13 cellular contexts compared by ENCODE assay signal in genomic region chr12:41507286-41507685, GRCh38.
DNase-seq lines count a peak whose midpoint lies in the region; ATAC-seq and TF ChIP-seq lines count a peak whose summit lies in the region.
"Had no signal": no experiment of that assay in that cellular context is flagged by ENCODE, and none has a peak within 500 bp of the region (broad histone marks: within the 10 kb centered on the region; RNA-seq: fewer than 3 reads in every experiment).

No MANE protein-coding gene starts in this region.

- H4K20me1 ChIP-seq in Karpas-422 (ENCODE audit: insufficient read depth, low read depth, low read length) = no peaks in the 10 kb centered on the region
- H4K20me1 ChIP-seq: BLaER1 had no signal

- CTCF ChIA-PET in activated naive CD4-positive, alpha-beta T cell treated with anti-CD3 and anti-CD28 coated beads, Interleukin-2, amount 10 ng/mL, durations not matched to agents 7 days and 5 days (lab: Charles Lee) = no interaction called here

- H3K4me1 ChIP-seq in Karpas-422 (ENCODE audit: low read length) = peaks cover 64% of the 10 kb centered on the region
- H3K4me1 ChIP-seq: Caco-2 had no signal

- no peak overlapping the region for H3K27ac ChIP-seq in Karpas-422 (ENCODE audit: low read length)
- H3K27ac ChIP-seq: BLaER1 had no signal

- no peaks in the 10 kb centered on the region for H3K79me2 ChIP-seq in Karpas-422 (ENCODE audit: low read length)

- no peaks in the 10 kb centered on the region for H3K9me3 Mint-ChIP-seq in nephron progenitor cell
- H3K9me3 Mint-ChIP-seq in activated naive CD4-positive, alpha-beta T cell treated with anti-CD3 and anti-CD28 coated beads, Interleukin-2, amount 10 ng/mL, durations not matched to agents 7 days and 5 days = no peaks in the 10 kb centered on the region
- H3K9me3 Mint-ChIP-seq in natural killer cell treated with Interleukin-12 subunit alpha and Interleukin-12 subunit beta and Interleukin-15 and Interleukin-18, amount 100 ng/mL, for 72 hours = no peaks in the 10 kb centered on the region
- H3K9me3 Mint-ChIP-seq: CD8-positive, alpha-beta memory T cell had no signal

- no peaks in the 10 kb centered on the region for H3K36me3 ChIP-seq in Karpas-422 (ENCODE audit: insufficient read depth, low read length)
- H3K36me3 ChIP-seq: BLaER1 had no signal

- no peak overlapping the region for H3K4me3 Mint-ChIP-seq in nephron progenitor cell
- no peak overlapping the region for H3K4me3 Mint-ChIP-seq in activated naive CD4-positive, alpha-beta T cell treated with anti-CD3 and anti-CD28 coated beads, Interleukin-2, amount 10 ng/mL, durations not matched to agents 7 days and 5 days
- no peak overlapping the region for H3K4me3 Mint-ChIP-seq in natural killer cell treated with Interleukin-12 subunit alpha and Interleukin-12 subunit beta and Interleukin-15 and Interleukin-18, amount 100 ng/mL, for 72 hours
- H3K4me3 Mint-ChIP-seq: CD8-positive, alpha-beta memory T cell had no signal

- no peaks in the 10 kb centered on the region for H3K4me1 Mint-ChIP-seq in nephron progenitor cell
- H3K4me1 Mint-ChIP-seq in activated naive CD4-positive, alpha-beta T cell treated with anti-CD3 and anti-CD28 coated beads, Interleukin-2, amount 10 ng/mL, durations not matched to agents 7 days and 5 days = no peaks in the 10 kb centered on the region
- H3K4me1 Mint-ChIP-seq in natural killer cell treated with Interleukin-12 subunit alpha and Interleukin-12 subunit beta and Interleukin-15 and Interleukin-18, amount 100 ng/mL, for 72 hours (ENCODE audit: low read depth in 2 of 2) = no peaks in the 10 kb centered on the region
- H3K4me1 Mint-ChIP-seq: CD8-positive, alpha-beta memory T cell had no signal

- H3K36me3 Mint-ChIP-seq in nephron progenitor cell (ENCODE audit: low read depth) = no peaks in the 10 kb centered on the region
- H3K36me3 Mint-ChIP-seq in activated naive CD4-positive, alpha-beta T cell treated with anti-CD3 and anti-CD28 coated beads, Interleukin-2, amount 10 ng/mL, durations not matched to agents 7 days and 5 days = no peaks in the 10 kb centered on the region
- no peaks in the 10 kb centered on the region for H3K36me3 Mint-ChIP-seq in natural killer cell treated with Interleukin-12 subunit alpha and Interleukin-12 subunit beta and Interleukin-15 and Interleukin-18, amount 100 ng/mL, for 72 hours
- H3K36me3 Mint-ChIP-seq: CD8-positive, alpha-beta memory T cell had no signal

- no peak for ATAC-seq in natural killer cell treated with Interleukin-12 subunit alpha and Interleukin-12 subunit beta and Interleukin-15 and Interleukin-18, amount 100 ng/mL, for 72 hours

- no peaks in the 10 kb centered on the region for H3K9me3 ChIP-seq in Karpas-422 (ENCODE audit: low read length)
- H3K9me3 ChIP-seq: BLaER1, Caco-2 had no signal

- H3K9ac ChIP-seq in Karpas-422 (ENCODE audit: low read length) = no peak overlapping the region
- H3K9ac ChIP-seq: BLaER1 had no signal

- DNase-seq in DMS53 (lab: John Stamatoyannopoulos, UW) (peak; percentile 83), Karpas-422 (peak; percentile 58), epithelial cell of esophagus (ENCODE audit: low read depth) (peak; percentile 27), nephron progenitor cell (no peak)
- DNase-seq in activated naive CD4-positive, alpha-beta T cell treated with anti-CD3 and anti-CD28 coated beads, Interleukin-2, amount 10 ng/mL, durations not matched to agents 7 days and 5 days = no peak
- no peak for DNase-seq in activated CD4-positive, alpha-beta T cell treated with anti-CD3 and anti-CD28 coated beads, Interleukin-2, amount 50 U/mL, for 48 hours
- no peak for DNase-seq in natural killer cell treated with Interleukin-12 subunit alpha and Interleukin-12 subunit beta and Interleukin-15 and Interleukin-18, amount 100 ng/mL, for 72 hours (ENCODE audit: low spot score)
- DNase-seq: 8988T; AML-193; Caco-2; CD8-positive, alpha-beta memory T cell; H7 had no signal

- peaks cover 6% of the 10 kb centered on the region for H3K27me3 Mint-ChIP-seq in nephron progenitor cell (ENCODE audit: low read depth, poor library complexity)
- no peaks in the 10 kb centered on the region for H3K27me3 Mint-ChIP-seq in activated naive CD4-positive, alpha-beta T cell treated with anti-CD3 and anti-CD28 coated beads, Interleukin-2, amount 10 ng/mL, durations not matched to agents 7 days and 5 days
- H3K27me3 Mint-ChIP-seq in natural killer cell treated with Interleukin-12 subunit alpha and Interleukin-12 subunit beta and Interleukin-15 and Interleukin-18, amount 100 ng/mL, for 72 hours = peaks cover 0 to 3% of the 10 kb centered on the region in 2 donors

- H3K27me3 ChIP-seq in Karpas-422 (ENCODE audit: low read length) = no peaks in the 10 kb centered on the region
- H3K27me3 ChIP-seq: BLaER1 had no signal

- H2AFZ ChIP-seq in Karpas-422 (ENCODE audit: low read length) = no peak overlapping the region

- no peak overlapping the region for H3K4me3 ChIP-seq in Karpas-422 (ENCODE audit: low read length)
- no peak overlapping the region for H3K4me3 ChIP-seq in epithelial cell of esophagus (ENCODE audit: low read length)
- H3K4me3 ChIP-seq: BLaER1 had no signal

- H3K9me2 ChIP-seq in Karpas-422 (replicated peaks; ENCODE audit: insufficient read depth, low read length) = no peaks in the 10 kb centered on the region

- peak overlapping the region; percentile 16 for H3K4me2 ChIP-seq in Karpas-422 (ENCODE audit: low read depth, low read length, poor library complexity, severe bottlenecking)
- H3K4me2 ChIP-seq: BLaER1 had no signal

- peak overlapping the region; percentile 52 for H3K27ac Mint-ChIP-seq in nephron progenitor cell
- H3K27ac Mint-ChIP-seq in activated naive CD4-positive, alpha-beta T cell treated with anti-CD3 and anti-CD28 coated beads, Interleukin-2, amount 10 ng/mL, durations not matched to agents 7 days and 5 days = no peak overlapping the region
- H3K27ac Mint-ChIP-seq in natural killer cell treated with Interleukin-12 subunit alpha and Interleukin-12 subunit beta and Interleukin-15 and Interleukin-18, amount 100 ng/mL, for 72 hours = no peak overlapping the region
- H3K27ac Mint-ChIP-seq: CD8-positive, alpha-beta memory T cell had no signal

- TF ChIP-seq CTCF in epithelial cell of esophagus (IDR thresholded peaks at IDR 0.05; ENCODE audit: insufficient read depth, low read depth, low read length, missing control alignments) (no peak), nephron progenitor cell (IDR thresholded peaks at IDR 0.05) (no peak)

Comparison
In these comparisons a context has a peak if more than half of its experiments do, and no peak if none do; other contexts are left out.
1. DNase-seq: peak in DMS53 (single experiment), Karpas-422 (single experiment) and epithelial cell of esophagus (single experiment); none in nephron progenitor cell (single experiment), activated naive CD4-positive, alpha-beta T cell treated with anti-CD3 and anti-CD28 coated beads, Interleukin-2, amount 10 ng/mL, durations not matched to agents 7 days and 5 days (single experiment), activated CD4-positive, alpha-beta T cell treated with anti-CD3 and anti-CD28 coated beads, Interleukin-2, amount 50 U/mL, for 48 hours (0 of 2) and natural killer cell treated with Interleukin-12 subunit alpha and Interleukin-12 subunit beta and Interleukin-15 and Interleukin-18, amount 100 ng/mL, for 72 hours (single experiment).